ENCODE assay signal across 10 cellular contexts in genomic region chr2:64640153-64641044, GRCh38. TPM values are rescaled to one million over a fixed set of nuclear protein-coding genes. Genes with fewer than 3 reads are reported as not detected.
DNase-seq lines count a peak whose midpoint lies in the region; ATAC-seq, FAIRE-seq and TF ChIP-seq lines count a peak whose summit lies in the region.
"Had no signal": no experiment of that assay in that cellular context is flagged by ENCODE, and none has a peak within 500 bp of the region (broad histone marks: within the 10 kb centered on the region; RNA-seq: fewer than 3 reads in every experiment).

No MANE protein-coding gene starts in this region.

- H3K4me3 Mint-ChIP-seq in endodermal cell: no peak overlapping the region

- H3K36me3 ChIP-seq in OCI-LY1 (ENCODE audit: insufficient read depth, low read length) (peaks cover 44% of the 10 kb centered on the region), endodermal cell (ENCODE audit: control insufficient read depth, insufficient read depth, low read length) (peaks cover 19% of the 10 kb centered on the region), parathyroid adenoma (ENCODE audit: control insufficient read depth, insufficient read depth, low read length) (no peaks in the 10 kb centered on the region)

- peak overlapping the region; percentile 88 for H3K27ac Mint-ChIP-seq in endodermal cell

- H3K9me3 ChIP-seq in OCI-LY1 (ENCODE audit: low read length) (no peaks in the 10 kb centered on the region), endodermal cell (ENCODE audit: control insufficient read depth, low read length) (no peaks in the 10 kb centered on the region), parathyroid adenoma (ENCODE audit: control insufficient read depth, low read length) (no peaks in the 10 kb centered on the region)
- H3K9me3 ChIP-seq: mucosa of descending colon, stomach had no signal

- no peak for TF ChIP-seq POLR2A in GM12891 (IDR thresholded peaks at IDR 0.05; ENCODE audit: low read depth, low read length)

- no peaks in the 10 kb centered on the region for H4K20me1 ChIP-seq in OCI-LY1 (ENCODE audit: insufficient read depth, low read length)

- ATAC-seq in HG03442 (IDR thresholded peaks at IDR 0.05; ENCODE audit: unreplicated experiment) (no peak), GM21526 (IDR thresholded peaks at IDR 0.05; ENCODE audit: low FRiP score, unreplicated experiment) (no peak)
- ATAC-seq: mucosa of descending colon had no signal

- peaks cover 76% of the 10 kb centered on the region for H3K4me1 Mint-ChIP-seq in endodermal cell

- H3K4me3 ChIP-seq in OCI-LY1 (ENCODE audit: low read depth, low read length, poor library complexity, severe bottlenecking): peak overlapping the region; percentile 5
- H3K4me3 ChIP-seq in endodermal cell (ENCODE audit: low read length): peak overlapping the region; percentile 9
- H3K4me3 ChIP-seq in parathyroid adenoma (ENCODE audit: low read depth, low read length): no peak overlapping the region
- H3K4me3 ChIP-seq: mucosa of descending colon, stomach had no signal

- H2AFZ ChIP-seq in OCI-LY1 (ENCODE audit: low read length) (no peak overlapping the region), parathyroid adenoma (peak overlapping the region; percentile 9)

- H3K27ac ChIP-seq in OCI-LY1 (ENCODE audit: low read depth, low read length, poor library complexity, severe bottlenecking) (peak overlapping the region; percentile 45), endodermal cell (ENCODE audit: low read depth, low read length) (peak overlapping the region; percentile 61), parathyroid adenoma (no peak overlapping the region)
- H3K27ac ChIP-seq: stomach had no signal

- TF ChIP-seq CTCF in OCI-LY1 (IDR thresholded peaks at IDR 0.05; ENCODE audit: low read length) (no peak), endodermal cell (conservative IDR thresholded peaks at IDR 0.05) (no peak), parathyroid adenoma (IDR thresholded peaks at IDR 0.05) (no peak)

- no peaks in the 10 kb centered on the region for H3F3A ChIP-seq in OCI-LY1 (ENCODE audit: insufficient read depth, low read length)

- peak; percentile 31 for FAIRE-seq in GM12891 (lab: Jason Lieb, UNC)

- no peaks in the 10 kb centered on the region for H3K27me3 Mint-ChIP-seq in endodermal cell (ENCODE audit: insufficient read depth)

- no peaks in the 10 kb centered on the region for H3K27me3 ChIP-seq in OCI-LY1 (ENCODE audit: insufficient read depth, low read length)
- no peaks in the 10 kb centered on the region for H3K27me3 ChIP-seq in endodermal cell (ENCODE audit: control insufficient read depth, insufficient read depth, low read length, poor library complexity, severe bottlenecking)
- H3K27me3 ChIP-seq in parathyroid adenoma (ENCODE audit: control insufficient read depth, insufficient read depth, low read length): no peaks in the 10 kb centered on the region
- H3K27me3 ChIP-seq: stomach had no signal

- H3K9me2 ChIP-seq in OCI-LY1 (ENCODE audit: low read depth, low read length): no peaks in the 10 kb centered on the region

- H3K4me2 ChIP-seq in OCI-LY1 (ENCODE audit: low read length) (peak overlapping the region; percentile 82), parathyroid adenoma (ENCODE audit: low read length) (no peak overlapping the region)

- H3K9ac ChIP-seq in OCI-LY1 (ENCODE audit: low read length): peak overlapping the region; percentile 30; the same call in 1 of the 2 replicates
- H3K9ac ChIP-seq in endodermal cell (ENCODE audit: extremely low read depth, low read length, poor library complexity, severe bottlenecking): peak overlapping the region; percentile 21
- H3K9ac ChIP-seq in parathyroid adenoma: no peak overlapping the region

- H3K9me3 Mint-ChIP-seq in endodermal cell: no peaks in the 10 kb centered on the region

- WGBS in endodermal cell (ENCODE audit: insufficient coverage in 1 of 2, insufficient read length in 1 of 2), 2 experiments: 51 to 62% methylated on average over 5 to 12 of the region's 12 CpGs

- DNase-seq in GM12891 (ENCODE audit: insufficient read length, low spot score): no peak
- no peak for DNase-seq in endodermal cell
- DNase-seq in SW 1271 (lab: John Stamatoyannopoulos, UW): no peak
- DNase-seq in effector CD4-positive, alpha-beta T cell: no peak
- DNase-seq: mucosa of descending colon, stomach had no signal

- peaks cover 93% of the 10 kb centered on the region for H3K4me1 ChIP-seq in OCI-LY1 (ENCODE audit: insufficient read depth, low read length, severe bottlenecking)
- H3K4me1 ChIP-seq in endodermal cell (ENCODE audit: control insufficient read depth, insufficient read depth, low read length): peaks cover 47% of the 10 kb centered on the region
- peaks cover 27% of the 10 kb centered on the region for H3K4me1 ChIP-seq in parathyroid adenoma

- H3K79me2 ChIP-seq in OCI-LY1 (ENCODE audit: insufficient read depth, low read length): peaks cover 83% of the 10 kb centered on the region
- peaks cover 52% of the 10 kb centered on the region for H3K79me2 ChIP-seq in parathyroid adenoma

- peaks cover 13% of the 10 kb centered on the region for H3K36me3 Mint-ChIP-seq in endodermal cell (ENCODE audit: low read depth)

TF ChIP-seq in GM12891, 5 proteins besides CTCF, POLR2A, EP300 and RAD21:
- no peak for TF ChIP-seq POU2F2 (IDR thresholded peaks at IDR 0.05; ENCODE audit: low read depth, low read length)
- TF ChIP-seq TAF1 (IDR thresholded peaks at IDR 0.05; ENCODE audit: low read depth, low read length): no peak
- no peak for TF ChIP-seq SPI1 (IDR thresholded peaks at IDR 0.05; ENCODE audit: low read depth, low read length)
- no peak for TF ChIP-seq PAX5 (IDR thresholded peaks at IDR 0.05; ENCODE audit: insufficient read depth, low read length, severe bottlenecking)
TF ChIP-seq in GM12891: peak in this region for 0.

RNA-seq across cellular contexts. Expression of gene SERTAD2, which starts 13.3 kb away (rescaled TPM):
- 16.5 TPM for polyA plus RNA-seq in GM12891 (2012; ENCODE audit: low read depth, missing spikeins)
- 10 to 100 TPM; 17.1 to 20.3 TPM for total RNA-seq in endodermal cell
- 27.7 TPM for polyA plus RNA-seq in endodermal cell (2013, experiment 1 of 2)
- polyA plus RNA-seq in endodermal cell (2013, experiment 2 of 2): 25.7 TPM
